19 cellular contexts compared by ENCODE assay signal in the genomic region with DNA sequence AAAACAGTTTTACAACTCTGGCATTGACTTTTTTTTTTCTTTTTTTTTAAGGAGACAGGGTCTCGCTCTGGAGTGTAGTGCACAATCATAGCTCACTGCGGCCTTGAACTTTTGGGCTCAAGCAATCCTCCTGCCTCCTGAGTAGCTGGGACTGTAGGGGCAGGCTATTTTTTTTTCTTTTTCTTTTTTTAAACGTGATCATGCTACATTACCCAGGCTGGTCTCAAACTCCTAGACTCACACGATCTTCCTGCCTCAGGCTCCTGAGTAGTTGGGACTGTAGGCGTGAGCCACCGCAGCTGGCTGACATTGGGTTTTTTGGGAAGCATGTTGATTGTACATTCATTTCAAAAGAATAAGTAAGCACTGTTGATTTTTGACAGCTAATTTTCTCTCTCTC. TPM values are rescaled to one million over a fixed set of nuclear protein-coding genes. Genes with fewer than 3 reads are reported as not detected.
DNase-seq lines count a peak whose midpoint lies in the region; ATAC-seq and TF ChIP-seq lines count a peak whose summit lies in the region.
"Had no signal": no experiment of that assay in that cellular context is flagged by ENCODE, and none has a peak within 500 bp of the region (broad histone marks: within the 10 kb centered on the region; RNA-seq: fewer than 3 reads in every experiment).

No MANE protein-coding gene starts in this region.

- in situ Hi-C loops in GM23248 (cut with MboI) = no loop called here
- in situ Hi-C loops in gastrocnemius medialis (cut with MboI; ENCODE audit: low sequenced_read_pairs in 4 of 4) = no loop called here

- no peak overlapping the region for H3K9ac ChIP-seq in GM23248

- H3K9me3 ChIP-seq in GM23248 (ENCODE audit: low read depth) = no peaks in the 10 kb centered on the region
- no peaks in the 10 kb centered on the region for H3K9me3 ChIP-seq in HEK293 (ENCODE audit: control insufficient read depth, insufficient read depth, low read depth, low read length)
- no peaks in the 10 kb centered on the region for H3K9me3 ChIP-seq in gastrocnemius medialis

- H3K4me1 ChIP-seq in GM23248 (ENCODE audit: insufficient read depth) = peaks cover 17% of the 10 kb centered on the region; the same call in 1 of the 2 replicates
- no peaks in the 10 kb centered on the region for H3K4me1 ChIP-seq in HEK293 (ENCODE audit: control insufficient read depth, insufficient read depth, low read length)
- peaks cover 29 to 51% of the 10 kb centered on the region in 2 donors for H3K4me1 ChIP-seq in gastrocnemius medialis

- H3K4me3 ChIP-seq in GM23248 (no peak overlapping the region), HEK293 (ENCODE audit: low read depth, low read length) (no peak overlapping the region), gastrocnemius medialis (no peak overlapping the region)

- no peak for ATAC-seq in gastrocnemius medialis
- ATAC-seq: HepG2 had no signal

- H3F3A ChIP-seq in GM23248 (ENCODE audit: insufficient read depth) = no peaks in the 10 kb centered on the region; the same call in 1 of the 2 replicates

- peaks cover 99% of the 10 kb centered on the region for H3K79me2 ChIP-seq in GM23248 (ENCODE audit: insufficient read depth)

- POLR2A ChIA-PET in HEK293 (lab: Yijun Ruan, JAX) = no interaction called here

- DNase-seq in GM23248 (peak; percentile 34), foreskin melanocyte (peak; percentile 38), gastrocnemius medialis (no peak), anterior cingulate cortex (lab: John Stamatoyannopoulos, UW) (no peak), mesenteric fat pad (ENCODE audit: low spot score) (no peak), Kasumi-1 (lab: John Stamatoyannopoulos, UW) (no peak)
- DNase-seq: ACHN, DMS79 treated with DMSO at 0.1 percent for 48 hours, KBM-7, NCI-H1105 treated with DMSO at 0.1 percent for 48 hours, NCI-H187, NCI-H2107, NCI-H345, NCI-H524 treated with DMSO at 0.1 percent for 48 hours, RPMI8226, SIG-M5 had no signal

- WGBS in GM23248 (ENCODE audit: low coverage in 1 of 2, low lambda C conversion rate in 2 of 2, missing lambda C conversion rate in 2 of 2), 2 experiments = 76 to 80% methylated on average over 4 to 6 of the region's 6 CpGs

- CTCF ChIA-PET in HEK293 (lab: Yijun Ruan, JAX) = no interaction called here

- intact Hi-C loops in gastrocnemius medialis (cut with DNase I; ENCODE audit: low total_unique reads) = no loop called here

- H3K36me3 ChIP-seq in GM23248 (ENCODE audit: low read depth) = peaks cover 24% of the 10 kb centered on the region; the same call in 1 of the 2 replicates
- H3K36me3 ChIP-seq in HEK293 (ENCODE audit: control insufficient read depth in 2 of 2, insufficient read depth in 1 of 2, low read length in 2 of 2) = peaks cover 12 to 46% of the 10 kb centered on the region in 2 experiments; a peak in 2 of 3 replicates
- no peaks in the 10 kb centered on the region for H3K36me3 ChIP-seq in gastrocnemius medialis

- H3K27ac ChIP-seq in GM23248 = 0 out of 2 replicates have a peak overlapping the region, but pooled peaks have one; percentile 21
- H3K27ac ChIP-seq in HEK293 (ENCODE audit: extremely low read depth, low read depth, low read length) = no peak overlapping the region
- peak overlapping the region; percentile 57 to 90 (median 66) for H3K27ac ChIP-seq in gastrocnemius medialis
- H3K27ac ChIP-seq: C4-2B had no signal

- no peak for TF ChIP-seq POLR2A in gastrocnemius medialis (IDR thresholded peaks at IDR 0.05)

- H2AFZ ChIP-seq in GM23248 = no peak overlapping the region

- H3K9me2 ChIP-seq in GM23248 (ENCODE audit: insufficient read depth) = no peaks in the 10 kb centered on the region

- no peaks in the 10 kb centered on the region for H4K20me1 ChIP-seq in GM23248 (ENCODE audit: insufficient read depth)

- H3K27me3 ChIP-seq in GM23248 (replicated peaks; ENCODE audit: insufficient read depth) (no peaks in the 10 kb centered on the region), gastrocnemius medialis (no peaks in the 10 kb centered on the region)

- no peak for TF ChIP-seq CTCF in HEK293 (tag by site-specific recombination; IDR thresholded peaks at IDR 0.05)
- no peak for TF ChIP-seq CTCF in gastrocnemius medialis (IDR thresholded peaks at IDR 0.05 in 4 of 5, conservative IDR thresholded peaks at IDR 0.05 in 1 of 5)

- H3K4me2 ChIP-seq in GM23248 (ENCODE audit: unreplicated experiment) = no peak overlapping the region

TF ChIP-seq in HEK293, 187 proteins besides CTCF, POLR2A, EP300 and RAD21:
- TF ChIP-seq ZNF610 (tag by site-specific recombination; IDR thresholded peaks at IDR 0.05; ENCODE audit: borderline replicate concordance) = no peak
- TF ChIP-seq, protein P1, sequence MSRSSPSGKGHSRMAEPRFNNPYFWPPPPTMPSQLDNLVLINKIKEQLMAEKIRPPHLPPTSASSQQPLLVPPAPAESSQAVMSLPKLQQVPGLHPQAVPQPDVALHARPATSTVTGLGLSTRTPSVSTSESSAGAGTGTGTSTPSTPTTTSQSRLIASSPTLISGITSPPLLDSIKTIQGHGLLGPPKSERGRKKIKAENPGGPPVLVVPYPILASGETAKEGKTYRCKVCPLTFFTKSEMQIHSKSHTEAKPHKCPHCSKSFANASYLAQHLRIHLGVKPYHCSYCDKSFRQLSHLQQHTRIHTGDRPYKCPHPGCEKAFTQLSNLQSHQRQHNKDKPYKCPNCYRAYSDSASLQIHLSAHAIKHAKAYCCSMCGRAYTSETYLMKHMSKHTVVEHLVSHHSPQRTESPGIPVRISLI (tag by site-specific recombination; IDR thresholded peaks at IDR 0.05) = 0 out of 2 replicates have a peak, but pooled peaks have one; percentile 33

RNA-seq across cellular contexts. Expression of a gene that starts 32.1 kb away (rescaled TPM):
- total RNA-seq in GM23248 (2014; rRNA removed; shearing (Covaris generic)) = 13.1 and 18.1 TPM in 2 replicates
- polyA plus RNA-seq in GM23248 (2016; fragmentation: Nextera tagmentation; extraction: Ambion mirVana) = 12.5 and 14.2 TPM in 2 replicates
- total RNA-seq in gastrocnemius medialis (10 to 100 TPM; 16.9 to 26.0 (median 23.1) TPM), mesenteric fat pad (55.3 TPM)

Comparison
In these comparisons a context has a peak if more than half of its experiments do, and no peak if none do; other contexts are left out.
1. DNase-seq: peak in GM23248 (single experiment) and foreskin melanocyte (single experiment); none in gastrocnemius medialis (0 of 2), anterior cingulate cortex (0 of 58), mesenteric fat pad (single experiment) and Kasumi-1 (0 of 2).